ENCODE assay signal across 8 cellular contexts in the genomic region with DNA sequence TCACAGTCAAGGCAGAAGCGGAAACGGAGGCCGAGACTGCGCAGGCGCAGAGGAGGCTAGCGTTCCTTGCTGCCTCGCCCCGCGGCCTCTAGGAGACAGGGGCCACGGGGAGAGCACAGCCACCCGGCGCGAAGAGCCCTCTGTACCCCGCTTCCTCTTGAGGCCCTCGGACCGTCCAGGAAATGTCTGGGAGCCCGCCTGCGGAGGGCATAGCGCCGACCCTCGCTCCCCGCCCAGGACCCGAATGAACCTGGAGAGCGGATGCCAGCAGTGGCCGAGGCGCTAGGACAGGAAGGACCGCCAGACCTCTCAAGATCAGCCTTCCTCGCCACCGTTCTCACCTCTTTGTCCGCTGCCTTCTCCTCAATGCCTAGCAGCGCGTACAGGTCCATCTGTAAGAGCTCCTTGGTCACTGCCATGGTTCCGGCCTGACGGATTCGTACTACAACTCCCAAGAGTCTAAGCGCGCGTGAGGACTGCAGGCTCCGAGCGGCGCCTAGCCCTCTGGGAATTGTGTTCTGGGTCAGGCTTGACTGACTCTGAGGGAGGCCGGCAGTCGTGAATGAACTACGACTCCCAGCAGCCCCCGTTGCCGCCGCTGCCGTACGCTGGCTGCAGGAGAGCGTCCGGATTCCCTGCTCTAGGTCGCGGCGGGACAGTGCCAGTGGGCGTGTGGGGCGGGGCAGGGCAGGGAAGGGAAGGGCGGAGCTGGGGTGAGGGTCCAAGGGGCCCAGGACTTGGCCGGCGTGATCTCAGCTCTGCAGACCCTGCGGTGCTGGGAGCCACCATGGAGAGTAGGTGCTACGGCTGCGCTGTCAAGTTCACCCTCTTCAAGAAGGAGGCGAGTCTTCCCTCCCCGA. TPM values are rescaled to one million over a fixed set of nuclear protein-coding genes. Genes with fewer than 3 reads are reported as not detected.
DNase-seq lines count a peak whose midpoint lies in the region; ATAC-seq lines count a peak whose summit lies in the region.

Gene DNAJC17 (minus strand): TSS at position 446 of the 860 bp plus-strand sequence. CDS start 27 bp downstream, at position 419.
Gene ZFYVE19 (plus strand): TSS at position 62 of the 860 bp plus-strand sequence. CDS start 501 bp downstream, at position 563.

- peaks cover 7% of the 10 kb centered on the region for H3K36me3 Mint-ChIP-seq in effector memory CD8-positive, alpha-beta T cell (ENCODE audit: insufficient read depth)
- peaks cover 4% of the 10 kb centered on the region for H3K36me3 Mint-ChIP-seq in memory B cell

- H3K27ac Mint-ChIP-seq in effector memory CD8-positive, alpha-beta T cell = peak within 1 kb of the TSS; percentile 91
- H3K27ac Mint-ChIP-seq in memory B cell = peak within 1 kb of the TSS; percentile 91

- peak within 1 kb of the TSS; percentile 92 for H3K4me3 Mint-ChIP-seq in effector memory CD8-positive, alpha-beta T cell
- peak within 1 kb of the TSS; percentile 97 for H3K4me3 Mint-ChIP-seq in memory B cell

- peak; percentile 81 for ATAC-seq in GM21360 (IDR thresholded peaks at IDR 0.05; ENCODE audit: unreplicated experiment)
- peak; percentile 97 for ATAC-seq in effector memory CD8-positive, alpha-beta T cell (replicated peaks)
- peak; percentile 95 for ATAC-seq in memory B cell (ENCODE audit: low read depth)

- no peaks in the 10 kb centered on the region for H3K9me3 Mint-ChIP-seq in effector memory CD8-positive, alpha-beta T cell
- H3K9me3 Mint-ChIP-seq in memory B cell = no peaks in the 10 kb centered on the region

- DNase-seq in COR-L47 (lab: John Stamatoyannopoulos, UW) = peak; percentile 95
- DNase-seq in HT1080 (ENCODE audit: low read depth) = peak; percentile 98
- DNase-seq in NOMO-1 treated with DMSO at 0.1 percent for 48 hours (lab: John Stamatoyannopoulos, UW; ENCODE audit: unreplicated experiment) = peak; percentile 98
- peak; percentile 91 to 93 for DNase-seq in activated CD8-positive, alpha-beta memory T cell treated with anti-CD3 and anti-CD28 coated beads for 4 hours (ENCODE audit: low read depth in 2 of 2)
- DNase-seq in effector memory CD8-positive, alpha-beta T cell = peak; percentile 89 to 91 (median 91)
- DNase-seq in memory B cell (ENCODE audit: low spot score in 2 of 2) = peak; percentile 89 to 91
- DNase-seq in stimulated activated CD8-positive, alpha-beta memory T cell treated with anti-CD3 and anti-CD28 coated beads, Interleukin-12 subunit alpha, Interleukin-12 subunit beta, amount 100 ng/mL, for 24 hours (ENCODE audit: extremely low read depth) = peak; percentile 84

- H3K4me1 Mint-ChIP-seq in effector memory CD8-positive, alpha-beta T cell (ENCODE audit: low read depth in 2 of 2) = peaks cover 14 to 15% of the 10 kb centered on the region in 2 donors
- peaks cover 11% of the 10 kb centered on the region for H3K4me1 Mint-ChIP-seq in memory B cell

- no peaks in the 10 kb centered on the region for H3K27me3 Mint-ChIP-seq in effector memory CD8-positive, alpha-beta T cell
- H3K27me3 Mint-ChIP-seq in memory B cell = no peaks in the 10 kb centered on the region

RNA-seq across cellular contexts. Expression of gene DNAJC17, which starts in this region (rescaled TPM):
- 28.0 and 40.7 TPM in 2 replicates for total RNA-seq in HT1080 (2014; rRNA removed; shearing (Covaris generic))
- polyA plus RNA-seq in HT1080 (2015; cell fraction: cytosol; rRNA removed) = 24.7 and 42.0 TPM in 2 replicates
- 36.4 and 49.2 TPM in 2 replicates for polyA plus RNA-seq in HT1080 (2015; cell fraction: nucleus; rRNA removed)

RNA-seq across cellular contexts. Expression of gene ZFYVE19, which starts in this region (rescaled TPM):
- 18.4 and 22.3 TPM in 2 replicates for total RNA-seq in HT1080 (2014; rRNA removed; shearing (Covaris generic))
- polyA plus RNA-seq in HT1080 (2015; cell fraction: cytosol; rRNA removed) = 15.1 and 17.4 TPM in 2 replicates
- 34.4 and 43.4 TPM in 2 replicates for polyA plus RNA-seq in HT1080 (2015; cell fraction: nucleus; rRNA removed)

Comparison
In these comparisons a context has a peak if more than half of its experiments do, and no peak if none do; other contexts are left out.
1. Peak in every context shown above with its lines: DNase-seq and ATAC-seq.